ENCODE assay signal across 21 cellular contexts in genomic region chr13:78298657-78299056, GRCh38.
DNase-seq lines count a peak whose midpoint lies in the region; ATAC-seq, FAIRE-seq and TF ChIP-seq lines count a peak whose summit lies in the region.
"Had no signal": no experiment of that assay in that cellular context is flagged by ENCODE, and none has a peak within 500 bp of the region (broad histone marks: within the 10 kb centered on the region; RNA-seq: fewer than 3 reads in every experiment).

No MANE protein-coding gene starts in this region.

- H3K27ac ChIP-seq in ascending aorta (no peak overlapping the region), kidney (ENCODE audit: low read depth in 2 of 2, low read length in 2 of 2) (no peak overlapping the region), Peyer's patch (no peak overlapping the region)
- H3K27ac ChIP-seq: right atrium auricular region, SJCRH30, vagina, VCaP had no signal

- no peak for TF ChIP-seq POLR2A in Peyer's patch (IDR thresholded peaks at IDR 0.05)

- H3K27ac Mint-ChIP-seq in stimulated activated naive CD8-positive, alpha-beta T cell treated with anti-CD3 and anti-CD28 coated beads, Interleukin-15, amount 100 ng/mL, for 72 hours, result no peak overlapping the region
- H3K27ac Mint-ChIP-seq: B cell, naive B cell had no signal

- ATAC-seq in stimulated activated naive CD8-positive, alpha-beta T cell treated with anti-CD3 and anti-CD28 coated beads, Interleukin-15, amount 100 ng/mL, for 72 hours, result peak; percentile 66
- no peak for ATAC-seq in stimulated activated naive CD8-positive, alpha-beta T cell treated with anti-CD3 and anti-CD28 coated beads, Interleukin-15, Interleukin-2, amounts not matched to agents 100 U/mL and 50 U/mL, for 24 hours

- H3K4me3 Mint-ChIP-seq in stimulated activated naive CD8-positive, alpha-beta T cell treated with anti-CD3 and anti-CD28 coated beads, Interleukin-15, amount 100 ng/mL, for 72 hours, result no peak overlapping the region
- H3K4me3 Mint-ChIP-seq: B cell, naive B cell had no signal

- H3K9ac ChIP-seq in kidney (ENCODE audit: low read length in 2 of 2), result no peak overlapping the region

- H3K27me3 ChIP-seq in bronchial epithelial cell (ENCODE audit: control insufficient read depth, insufficient read depth, low read length) (no peaks in the 10 kb centered on the region), ascending aorta (no peaks in the 10 kb centered on the region), Peyer's patch (no peaks in the 10 kb centered on the region)
- H3K27me3 ChIP-seq: right atrium auricular region, SJCRH30, vagina had no signal

- H3K4me3 ChIP-seq in bronchial epithelial cell (ENCODE audit: low read depth, low read length) (no peak overlapping the region), ascending aorta (no peak overlapping the region), kidney (ENCODE audit: low read length in 2 of 2) (no peak overlapping the region), Peyer's patch (no peak overlapping the region)
- H3K4me3 ChIP-seq: right atrium auricular region, SJCRH30, vagina had no signal

- FAIRE-seq in bronchial epithelial cell (lab: Jason Lieb, UNC), result no peak
- FAIRE-seq in kidney (lab: Jason Lieb, UNC), result no peak
- FAIRE-seq: frontal cortex, keratinocyte had no signal

- no peak for DNase-seq in stimulated activated naive CD8-positive, alpha-beta T cell treated with anti-CD3 and anti-CD28 coated beads, Interleukin-15, amount 100 ng/mL, for 72 hours
- no peak for DNase-seq in stimulated activated naive CD8-positive, alpha-beta T cell treated with anti-CD3 and anti-CD28 coated beads, Interleukin-15, Interleukin-2, amounts not matched to agents 100 U/mL and 50 U/mL, for 24 hours
- DNase-seq in HT1080 (ENCODE audit: low read depth) (peak; percentile 53), bronchial epithelial cell (ENCODE audit: low read depth) (peak; percentile 36), ascending aorta (ENCODE audit: low spot score in 2 of 2) (no peak), SIG-M5 treated with dmso at 0.1 percent for 504 hours (lab: John Stamatoyannopoulos, UW; ENCODE audit: unreplicated experiment) (no peak), kidney (no peak), Peyer's patch (no peak)
- DNase-seq: activated effector memory CD4-positive, alpha-beta T cell treated with anti-CD3 and anti-CD28 coated beads, Interleukin-2, amount 50 U/mL, for 16 hours; dermis blood vessel endothelial cell; mesendoderm; naive B cell; NCI-H1436 treated with DMSO at 0.1 percent for 48 hours; NCI-H2171 treated with DMSO at 0.1 percent for 48 hours; SJCRH30 had no signal

- H3K4me1 Mint-ChIP-seq in stimulated activated naive CD8-positive, alpha-beta T cell treated with anti-CD3 and anti-CD28 coated beads, Interleukin-15, amount 100 ng/mL, for 72 hours, result no peaks in the 10 kb centered on the region
- H3K4me1 Mint-ChIP-seq: B cell, naive B cell had no signal

- H3K36me3 ChIP-seq in bronchial epithelial cell (ENCODE audit: control insufficient read depth, insufficient read depth, low read length), result no peaks in the 10 kb centered on the region
- H3K36me3 ChIP-seq in ascending aorta, result no peaks in the 10 kb centered on the region
- no peaks in the 10 kb centered on the region for H3K36me3 ChIP-seq in kidney (ENCODE audit: control insufficient read depth in 1 of 2, insufficient read depth in 2 of 2, low read length in 2 of 2)
- no peaks in the 10 kb centered on the region for H3K36me3 ChIP-seq in Peyer's patch
- H3K36me3 ChIP-seq: right atrium auricular region, SJCRH30, vagina had no signal

- H3K9me3 ChIP-seq in ascending aorta (no peaks in the 10 kb centered on the region), kidney (ENCODE audit: control insufficient read depth in 1 of 2, low read length in 2 of 2) (no peaks in the 10 kb centered on the region), Peyer's patch (no peaks in the 10 kb centered on the region)
- H3K9me3 ChIP-seq: right atrium auricular region, vagina had no signal

- TF ChIP-seq CTCF in bronchial epithelial cell (IDR thresholded peaks at IDR 0.05; ENCODE audit: insufficient read depth, low read length, severe bottlenecking), result no peak
- TF ChIP-seq CTCF in ascending aorta (IDR thresholded peaks at IDR 0.05), result no peak
- TF ChIP-seq CTCF in kidney (IDR thresholded peaks at IDR 0.05; ENCODE audit: borderline replicate concordance, extremely low read depth, insufficient read depth), result no peak
- no peak for TF ChIP-seq CTCF in Peyer's patch (IDR thresholded peaks at IDR 0.05)

- no peaks in the 10 kb centered on the region for H3K4me1 ChIP-seq in ascending aorta
- no peaks in the 10 kb centered on the region for H3K4me1 ChIP-seq in kidney (ENCODE audit: control insufficient read depth in 1 of 2, insufficient read depth in 1 of 2, low read depth in 1 of 2, low read length in 2 of 2)
- H3K4me1 ChIP-seq in Peyer's patch, result no peaks in the 10 kb centered on the region
- H3K4me1 ChIP-seq: right atrium auricular region, SJCRH30, vagina had no signal

- H3K9me3 Mint-ChIP-seq in stimulated activated naive CD8-positive, alpha-beta T cell treated with anti-CD3 and anti-CD28 coated beads, Interleukin-15, amount 100 ng/mL, for 72 hours, result no peaks in the 10 kb centered on the region

- no peaks in the 10 kb centered on the region for H3K27me3 Mint-ChIP-seq in stimulated activated naive CD8-positive, alpha-beta T cell treated with anti-CD3 and anti-CD28 coated beads, Interleukin-15, amount 100 ng/mL, for 72 hours
- H3K27me3 Mint-ChIP-seq: B cell had no signal

- intact Hi-C loops in ascending aorta (cut with DNase I), result no loop called here
- intact Hi-C loops in kidney (cut with DNase I), result no loop called here

Comparison
In these comparisons a context has a peak if more than half of its experiments do, and no peak if none do; other contexts are left out.
1. DNase-seq: peak in HT1080 (single experiment) and bronchial epithelial cell (single experiment); none in stimulated activated naive CD8-positive, alpha-beta T cell treated with anti-CD3 and anti-CD28 coated beads, Interleukin-15, amount 100 ng/mL, for 72 hours (0 of 2), stimulated activated naive CD8-positive, alpha-beta T cell treated with anti-CD3 and anti-CD28 coated beads, Interleukin-15, Interleukin-2, amounts not matched to agents 100 U/mL and 50 U/mL, for 24 hours (single experiment), ascending aorta (0 of 2), SIG-M5 treated with dmso at 0.1 percent for 504 hours (single experiment), kidney (single experiment) and Peyer's patch (0 of 3).